Comparison of ENCODE assay signal across 20 cellular contexts in the genomic region with DNA sequence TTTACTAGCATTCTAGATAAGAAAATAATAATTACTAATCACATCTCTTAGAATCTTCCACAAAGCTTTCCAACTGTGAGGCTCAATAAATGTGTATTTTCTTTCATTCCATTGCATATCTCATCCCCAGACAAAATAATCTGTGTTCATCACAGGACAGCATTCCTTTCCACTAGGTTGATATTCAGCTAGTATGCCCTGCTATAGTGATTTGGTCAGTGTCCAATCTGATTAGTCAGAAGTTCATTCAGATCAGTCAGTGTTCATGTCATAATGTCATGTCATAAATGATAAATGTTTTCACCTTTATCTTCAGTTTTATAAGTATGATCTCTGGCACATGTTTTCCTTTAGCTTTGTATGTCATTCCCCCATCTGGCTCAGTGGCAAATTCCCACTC.
DNase-seq lines count a peak whose midpoint lies in the region; ATAC-seq and TF ChIP-seq lines count a peak whose summit lies in the region.
"Had no signal": no experiment of that assay in that cellular context is flagged by ENCODE, and none has a peak within 500 bp of the region (broad histone marks: within the 10 kb centered on the region; RNA-seq: fewer than 3 reads in every experiment).

No MANE protein-coding gene starts in this region.

- no peak for TF ChIP-seq CTCF in epithelial cell of esophagus (IDR thresholded peaks at IDR 0.05; ENCODE audit: insufficient read depth, low read depth, low read length, missing control alignments)

- peak; percentile 68 for TF ChIP-seq EP300 in Ishikawa (IDR thresholded peaks at IDR 0.05; ENCODE audit: borderline replicate concordance)

- DNase-seq in A172 (ENCODE audit: low spot score) (peak; percentile 4), amniotic epithelial cell (ENCODE audit: low read depth) (peak; percentile 1), epithelial cell of esophagus (ENCODE audit: low read depth) (peak; percentile 14), GM03348 (ENCODE audit: low spot score) (no peak), hypothalamus (lab: John Stamatoyannopoulos, UW) (no peak)
- DNase-seq: 8988T, DMS79, KBM-7, NCI-H1092 treated with DMSO at 0.1 percent for 48 hours, NCI-H2081, NCI-H2171, NCI-H524 treated with DMSO at 0.1 percent for 48 hours, SHP77 had no signal

- no peak overlapping the region for H3K4me3 ChIP-seq in epithelial cell of esophagus (ENCODE audit: low read length)
- H3K4me3 ChIP-seq: GM23338, HAP-1, SK-N-MC had no signal

- no peak for TF ChIP-seq RAD21 in Ishikawa (IDR thresholded peaks at IDR 0.05; ENCODE audit: low read depth)

- ATAC-seq in GM21825 (IDR thresholded peaks at IDR 0.05; ENCODE audit: unreplicated experiment): no peak
- ATAC-seq in GM21619 (IDR thresholded peaks at IDR 0.05; ENCODE audit: unreplicated experiment): no peak
- ATAC-seq: GM23338, HepG2 had no signal

TF ChIP-seq in Ishikawa, 13 proteins besides CTCF, POLR2A, EP300 and RAD21:
- peak; percentile 77 for TF ChIP-seq NFIC (IDR thresholded peaks at IDR 0.05)
- TF ChIP-seq CEBPB (IDR thresholded peaks at IDR 0.05): no peak
- TF ChIP-seq, protein P1, sequence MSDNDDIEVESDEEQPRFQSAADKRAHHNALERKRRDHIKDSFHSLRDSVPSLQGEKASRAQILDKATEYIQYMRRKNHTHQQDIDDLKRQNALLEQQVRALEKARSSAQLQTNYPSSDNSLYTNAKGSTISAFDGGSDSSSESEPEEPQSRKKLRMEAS (IDR thresholded peaks at IDR 0.05): no peak
- TF ChIP-seq, protein P2, sequence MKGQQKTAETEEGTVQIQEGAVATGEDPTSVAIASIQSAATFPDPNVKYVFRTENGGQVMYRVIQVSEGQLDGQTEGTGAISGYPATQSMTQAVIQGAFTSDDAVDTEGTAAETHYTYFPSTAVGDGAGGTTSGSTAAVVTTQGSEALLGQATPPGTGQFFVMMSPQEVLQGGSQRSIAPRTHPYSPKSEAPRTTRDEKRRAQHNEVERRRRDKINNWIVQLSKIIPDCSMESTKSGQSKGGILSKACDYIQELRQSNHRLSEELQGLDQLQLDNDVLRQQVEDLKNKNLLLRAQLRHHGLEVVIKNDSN (IDR thresholded peaks at IDR 0.05): no peak
- TF ChIP-seq, protein P3, sequence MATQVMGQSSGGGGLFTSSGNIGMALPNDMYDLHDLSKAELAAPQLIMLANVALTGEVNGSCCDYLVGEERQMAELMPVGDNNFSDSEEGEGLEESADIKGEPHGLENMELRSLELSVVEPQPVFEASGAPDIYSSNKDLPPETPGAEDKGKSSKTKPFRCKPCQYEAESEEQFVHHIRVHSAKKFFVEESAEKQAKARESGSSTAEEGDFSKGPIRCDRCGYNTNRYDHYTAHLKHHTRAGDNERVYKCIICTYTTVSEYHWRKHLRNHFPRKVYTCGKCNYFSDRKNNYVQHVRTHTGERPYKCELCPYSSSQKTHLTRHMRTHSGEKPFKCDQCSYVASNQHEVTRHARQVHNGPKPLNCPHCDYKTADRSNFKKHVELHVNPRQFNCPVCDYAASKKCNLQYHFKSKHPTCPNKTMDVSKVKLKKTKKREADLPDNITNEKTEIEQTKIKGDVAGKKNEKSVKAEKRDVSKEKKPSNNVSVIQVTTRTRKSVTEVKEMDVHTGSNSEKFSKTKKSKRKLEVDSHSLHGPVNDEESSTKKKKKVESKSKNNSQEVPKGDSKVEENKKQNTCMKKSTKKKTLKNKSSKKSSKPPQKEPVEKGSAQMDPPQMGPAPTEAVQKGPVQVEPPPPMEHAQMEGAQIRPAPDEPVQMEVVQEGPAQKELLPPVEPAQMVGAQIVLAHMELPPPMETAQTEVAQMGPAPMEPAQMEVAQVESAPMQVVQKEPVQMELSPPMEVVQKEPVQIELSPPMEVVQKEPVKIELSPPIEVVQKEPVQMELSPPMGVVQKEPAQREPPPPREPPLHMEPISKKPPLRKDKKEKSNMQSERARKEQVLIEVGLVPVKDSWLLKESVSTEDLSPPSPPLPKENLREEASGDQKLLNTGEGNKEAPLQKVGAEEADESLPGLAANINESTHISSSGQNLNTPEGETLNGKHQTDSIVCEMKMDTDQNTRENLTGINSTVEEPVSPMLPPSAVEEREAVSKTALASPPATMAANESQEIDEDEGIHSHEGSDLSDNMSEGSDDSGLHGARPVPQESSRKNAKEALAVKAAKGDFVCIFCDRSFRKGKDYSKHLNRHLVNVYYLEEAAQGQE (IDR thresholded peaks at IDR 0.05; ENCODE audit: low read depth): no peak
- TF ChIP-seq YY1 (IDR thresholded peaks at IDR 0.05; ENCODE audit: low read depth): no peak
- no peak for TF ChIP-seq ZBTB7A (IDR thresholded peaks at IDR 0.05; ENCODE audit: low read depth)
- no peak for TF ChIP-seq EGR1 (IDR thresholded peaks at IDR 0.05)
- TF ChIP-seq CREB1 (IDR thresholded peaks at IDR 0.05; ENCODE audit: low read depth): no peak
- no peak for TF ChIP-seq TAF1 (IDR thresholded peaks at IDR 0.05; ENCODE audit: low read depth)
- TF ChIP-seq TEAD4 (IDR thresholded peaks at IDR 0.05): peak; percentile 82
- TF ChIP-seq FOXM1 (IDR thresholded peaks at IDR 0.05; ENCODE audit: borderline replicate concordance, low read depth): peak; percentile 46
- TF ChIP-seq TCF12 (IDR thresholded peaks at IDR 0.05; ENCODE audit: low read depth): peak; percentile 47
TF ChIP-seq in Ishikawa: peak in this region for 4.

Comparison
In these comparisons a context has a peak if more than half of its experiments do, and no peak if none do; other contexts are left out.
1. DNase-seq: peak in A172 (single experiment), amniotic epithelial cell (single experiment) and epithelial cell of esophagus (single experiment); none in GM03348 (single experiment) and hypothalamus (0 of 51).